In genomic region chr13:112328936-112329335, GRCh38 we compare ENCODE assay signal across 39 cellular contexts. TPM values are rescaled to one million over a fixed set of nuclear protein-coding genes. Genes with fewer than 3 reads are reported as not detected.
"Had no signal": no experiment of that assay in that cellular context is flagged by ENCODE, and none has a peak within 500 bp of the region (broad histone marks: within the 10 kb centered on the region; RNA-seq: fewer than 3 reads in every experiment).

No MANE protein-coding gene starts in this region.

- H3K9me3 Mint-ChIP-seq: activated B cell treated with CpG ODN at 0.5 μM for 24 hours; activated CD4-positive, alpha-beta memory T cell treated with anti-CD3 and anti-CD28 coated beads for 36 hours; activated CD4-positive, alpha-beta T cell treated with anti-CD3 and anti-CD28 coated beads, Interleukin-2, amount 10 ng/mL, durations not matched to agents 24 days and 14 days; activated CD8-positive, alpha-beta T cell treated with anti-CD3 and anti-CD28 coated beads for 36 hours; activated naive CD4-positive, alpha-beta T cell treated with anti-CD3 and anti-CD28 coated beads for 36 hours; activated naive CD4-positive, alpha-beta T cell treated with anti-CD3 and anti-CD28 coated beads, Interleukin-2, amount 50 U/mL, for 72 hours; activated T-cell treated with anti-CD3 and anti-CD28 coated beads, Interleukin-2, amount 50 U/mL, for 4 hours; activated T-helper 1 cell treated with anti-CD3 and anti-CD28 coated beads, Interleukin-12 subunit alpha, Interleukin-12 subunit beta, Interleukin-2, Interleukin-4 antibody, amounts not matched to agents 30 ng/mL and 10 ng/mL and 1 ng/mL, durations not matched to agents 14 hours and 24 hours and 36 hours; activated T-helper 17 cell treated with anti-CD3 and anti-CD28 coated beads, Interleukin-2, amount 50 U/mL, for 72 hours; T-helper 1 cell treated with Interleukin-12 subunit alpha and Interleukin-12 subunit beta and Interleukin-4 antibody, amounts not matched to agents 30 μg/mL and 1 μg/mL, for 36 hours; T-helper 2 cell treated with Interferon-gamma antibody and Interleukin-4, amounts not matched to agents 5 μg/mL and 100 μg/mL, for 36 hours had no signal

- H3K4me1 Mint-ChIP-seq: activated B cell treated with CpG ODN at 0.5 μM for 24 hours; activated CD4-positive, alpha-beta T cell treated with anti-CD3 and anti-CD28 coated beads, Interleukin-2, amount 10 ng/mL, durations not matched to agents 24 days and 14 days; activated naive CD8-positive, alpha-beta T cell treated with anti-CD3 and anti-CD28 coated beads for 36 hours had no signal

- H3K27ac ChIP-seq: adrenal gland, body of pancreas, brain microvascular endothelial cell, breast epithelium, VCaP had no signal

- H3K27ac Mint-ChIP-seq: activated B cell treated with CpG ODN at 0.5 μM for 24 hours; activated CD4-positive, alpha-beta memory T cell treated with anti-CD3 and anti-CD28 coated beads for 36 hours; activated CD4-positive, alpha-beta T cell treated with anti-CD3 and anti-CD28 coated beads, Interleukin-2, amount 10 ng/mL, durations not matched to agents 24 days and 14 days; activated CD8-positive, alpha-beta T cell treated with anti-CD3 and anti-CD28 coated beads for 36 hours; activated naive CD4-positive, alpha-beta T cell treated with anti-CD3 and anti-CD28 coated beads for 36 hours; activated naive CD4-positive, alpha-beta T cell treated with anti-CD3 and anti-CD28 coated beads, Interleukin-2, amount 50 U/mL, for 72 hours; activated naive CD8-positive, alpha-beta T cell treated with anti-CD3 and anti-CD28 coated beads for 36 hours; activated T-cell treated with anti-CD3 and anti-CD28 coated beads, Interleukin-2, amount 50 U/mL, for 72 hours; activated T-helper 1 cell treated with anti-CD3 and anti-CD28 coated beads, Interleukin-12 subunit alpha, Interleukin-12 subunit beta, Interleukin-2, Interleukin-4 antibody, amounts not matched to agents 30 ng/mL and 10 ng/mL and 1 ng/mL, durations not matched to agents 14 hours and 24 hours and 36 hours; activated T-helper 17 cell treated with anti-CD3 and anti-CD28 coated beads, Interleukin-2, amount 50 U/mL, for 72 hours; T-helper 1 cell treated with Interleukin-12 subunit alpha and Interleukin-12 subunit beta and Interleukin-4 antibody, amounts not matched to agents 30 μg/mL and 1 μg/mL, for 36 hours; T-helper 2 cell treated with Interferon-gamma antibody and Interleukin-4, amounts not matched to agents 5 μg/mL and 100 μg/mL, for 36 hours had no signal

- DNase-seq: activated B cell treated with CpG ODN at 0.5 μM for 24 hours; activated CD4-positive, alpha-beta memory T cell treated with anti-CD3 and anti-CD28 coated beads for 36 hours; activated CD4-positive, alpha-beta T cell treated with anti-CD3 and anti-CD28 coated beads for 4 hours; activated CD4-positive, alpha-beta T cell treated with anti-CD3 and anti-CD28 coated beads, Interleukin-2, amount 10 ng/mL, durations not matched to agents 24 days and 14 days; activated CD4-positive, alpha-beta T cell treated with anti-CD3 and anti-CD28 coated beads, Interleukin-2, amount 50 U/mL, for 1 hour; activated CD4-positive, alpha-beta T cell treated with anti-CD3 and anti-CD28 coated beads, Interleukin-2, amount 50 U/mL, for 4 hours; activated CD4-positive, CD25-positive, alpha-beta regulatory T cell treated with anti-CD3 and anti-CD28 coated beads, Interleukin-2, amount 50 U/mL, for 72 hours; activated CD8-positive, alpha-beta memory T cell treated with anti-CD3 and anti-CD28 coated beads, Interleukin-2, amount 50 U/mL, for 4 hours; activated CD8-positive, alpha-beta T cell treated with anti-CD3 and anti-CD28 coated beads for 36 hours; activated effector memory CD4-positive, alpha-beta T cell treated with anti-CD3 and anti-CD28 coated beads, Interleukin-2, amount 50 U/mL, for 16 hours; activated gamma-delta T cell treated with Interleukin-2 at 50 U/mL for 16 hours; activated naive CD4-positive, alpha-beta T cell; activated naive CD4-positive, alpha-beta T cell treated with anti-CD3 and anti-CD28 coated beads for 36 hours; activated naive CD4-positive, alpha-beta T cell treated with anti-CD3 and anti-CD28 coated beads, Interleukin-2, amount 50 U/mL, for 16 hours; activated naive CD8-positive, alpha-beta T cell treated with anti-CD3 and anti-CD28 coated beads for 36 hours; activated T-cell treated with anti-CD3 and anti-CD28 coated beads for 4 hours; activated T-cell treated with anti-CD3 and anti-CD28 coated beads, Interleukin-2, amount 50 U/mL, for 1 hour; activated T-cell treated with anti-CD3 and anti-CD28 coated beads, Interleukin-2, amount 50 U/mL, for 4 hours; activated T-cell treated with anti-CD3 and anti-CD28 coated beads, Interleukin-2, amount 50 U/mL, for 72 hours; adrenal gland; amniotic stem cell; aorta; body of pancreas; brain microvascular endothelial cell; central memory CD4-positive, alpha-beta T cell; T-helper 1 cell; T-helper 2 cell; T-helper 9 cell had no signal

- H3K36me3 Mint-ChIP-seq: activated CD4-positive, alpha-beta memory T cell treated with anti-CD3 and anti-CD28 coated beads for 36 hours; activated naive CD4-positive, alpha-beta T cell treated with anti-CD3 and anti-CD28 coated beads, Interleukin-2, amount 50 U/mL, for 72 hours; activated naive CD8-positive, alpha-beta T cell treated with anti-CD3 and anti-CD28 coated beads for 36 hours had no signal

- H3K36me3 ChIP-seq: adrenal gland, brain microvascular endothelial cell, breast epithelium had no signal

- FAIRE-seq: astrocyte, TTC549 had no signal

- H3K9me3 ChIP-seq: adrenal gland, body of pancreas, breast epithelium had no signal

- H3K4me1 ChIP-seq: adrenal gland, breast epithelium had no signal

- ATAC-seq: activated CD8-positive, alpha-beta T cell treated with anti-CD3 and anti-CD28 coated beads for 36 hours; activated naive CD4-positive, alpha-beta T cell treated with anti-CD3 and anti-CD28 coated beads, Interleukin-2, amount 50 U/mL, for 72 hours; activated T-cell treated with anti-CD3 and anti-CD28 coated beads, Interleukin-2, amount 50 U/mL, for 4 hours; activated T-cell treated with anti-CD3 and anti-CD28 coated beads, Interleukin-2, amount 50 U/mL, for 72 hours; activated T-helper 17 cell treated with anti-CD3 and anti-CD28 coated beads, Interleukin-2, amount 50 U/mL, for 72 hours; body of pancreas had no signal

- H3K4me3 Mint-ChIP-seq: activated B cell treated with CpG ODN at 0.5 μM for 24 hours; activated CD4-positive, alpha-beta memory T cell treated with anti-CD3 and anti-CD28 coated beads for 36 hours; activated CD4-positive, alpha-beta T cell treated with anti-CD3 and anti-CD28 coated beads, Interleukin-2, amount 10 ng/mL, durations not matched to agents 24 days and 14 days; activated CD8-positive, alpha-beta T cell treated with anti-CD3 and anti-CD28 coated beads for 36 hours; activated naive CD4-positive, alpha-beta T cell treated with anti-CD3 and anti-CD28 coated beads for 36 hours; activated naive CD8-positive, alpha-beta T cell treated with anti-CD3 and anti-CD28 coated beads for 36 hours; activated T-cell treated with anti-CD3 and anti-CD28 coated beads, Interleukin-2, amount 50 U/mL, for 4 hours; activated T-cell treated with anti-CD3 and anti-CD28 coated beads, Interleukin-2, amount 50 U/mL, for 72 hours; activated T-helper 1 cell treated with anti-CD3 and anti-CD28 coated beads, Interleukin-12 subunit alpha, Interleukin-12 subunit beta, Interleukin-2, Interleukin-4 antibody, amounts not matched to agents 30 ng/mL and 10 ng/mL and 1 ng/mL, durations not matched to agents 14 hours and 24 hours and 36 hours; activated T-helper 17 cell treated with anti-CD3 and anti-CD28 coated beads, Interleukin-2, amount 50 U/mL, for 72 hours; T-helper 1 cell treated with Interleukin-12 subunit alpha and Interleukin-12 subunit beta and Interleukin-4 antibody, amounts not matched to agents 30 μg/mL and 1 μg/mL, for 36 hours; T-helper 2 cell treated with Interferon-gamma antibody and Interleukin-4, amounts not matched to agents 5 μg/mL and 100 μg/mL, for 36 hours had no signal

- H3K4me3 ChIP-seq: adrenal gland, body of pancreas, breast epithelium had no signal

RNA-seq across cellular contexts. Expression of gene SPACA7, which starts 47.2 kb away (rescaled TPM):
- total RNA-seq: activated B cell treated with CpG ODN at 0.5 μM for 24 hours; activated CD4-positive, alpha-beta memory T cell treated with anti-CD3 and anti-CD28 coated beads for 36 hours; activated CD4-positive, alpha-beta T cell treated with anti-CD3 and anti-CD28 coated beads, Interleukin-2, amount 10 ng/mL, durations not matched to agents 24 days and 14 days; activated CD8-positive, alpha-beta memory T cell treated with anti-CD3 and anti-CD28 coated beads for 36 hours; activated CD8-positive, alpha-beta T cell treated with anti-CD3 and anti-CD28 coated beads for 36 hours; activated naive CD4-positive, alpha-beta T cell treated with anti-CD3 and anti-CD28 coated beads for 36 hours; activated naive CD4-positive, alpha-beta T cell treated with anti-CD3 and anti-CD28 coated beads, Interleukin-2, amount 50 U/mL, for 72 hours; activated naive CD8-positive, alpha-beta T cell treated with anti-CD3 and anti-CD28 coated beads for 36 hours; activated T-cell treated with anti-CD3 and anti-CD28 coated beads, Interleukin-2, amount 50 U/mL, for 4 hours; activated T-cell treated with anti-CD3 and anti-CD28 coated beads, Interleukin-2, amount 50 U/mL, for 72 hours; activated T-helper 1 cell treated with anti-CD3 and anti-CD28 coated beads, Interleukin-12 subunit alpha, Interleukin-12 subunit beta, Interleukin-2, Interleukin-4 antibody, amounts not matched to agents 30 ng/mL and 10 ng/mL and 1 ng/mL, durations not matched to agents 14 hours and 24 hours and 36 hours; activated T-helper 17 cell treated with anti-CD3 and anti-CD28 coated beads, Interleukin-2, amount 50 U/mL, for 72 hours; adrenal gland; astrocyte; body of pancreas; breast epithelium; cardiac septum had no signal
- polyA plus RNA-seq: adrenal gland, aorta had no signal
